In genomic region chr15:98428253-98428989, GRCh38 we compare ENCODE assay signal across 8 cellular contexts.
DNase-seq lines count a peak whose midpoint lies in the region; ATAC-seq and TF ChIP-seq lines count a peak whose summit lies in the region.

No MANE protein-coding gene starts in this region.

- H3K36me3 Mint-ChIP-seq in CD8-positive, alpha-beta memory T cell, result no peaks in the 10 kb centered on the region

- no peaks in the 10 kb centered on the region for H3K36me3 ChIP-seq in CD8-positive, alpha-beta memory T cell (ENCODE audit: insufficient read depth, low read length)
- H3K36me3 ChIP-seq in SK-N-MC (ENCODE audit: insufficient read depth, low read length) (no peaks in the 10 kb centered on the region), heart left ventricle (no peaks in the 10 kb centered on the region)

- peaks cover 0 to 1% (median 0%) of the 10 kb centered on the region in 5 donors for H3K9me3 Mint-ChIP-seq in CD8-positive, alpha-beta memory T cell

- peak in 4 of 5 donors; percentile 3 to 38 (median 24) for DNase-seq in CD8-positive, alpha-beta memory T cell
- DNase-seq in SK-N-MC (ENCODE audit: low read depth, low spot score) (no peak), heart left ventricle (peak; percentile 56 to 83 (median 67)), posterior vena cava (ENCODE audit: low spot score) (peak; percentile 92), ureter (ENCODE audit: low spot score) (peak; percentile 78)
- peak; percentile 29 for DNase-seq in activated naive CD8-positive, alpha-beta T cell treated with anti-CD3 and anti-CD28 coated beads, Interleukin-2, amount 50 U/mL, for 16 hours (ENCODE audit: low read depth, low spot score)

- peak overlapping the region in 3 of 7 donors; percentile 32 to 59 (median 53) for H3K4me3 Mint-ChIP-seq in CD8-positive, alpha-beta memory T cell

- POLR2A ChIA-PET in CD8-positive, alpha-beta memory T cell (lab: Charles Lee), result no interaction called here

- H3K4me1 Mint-ChIP-seq in CD8-positive, alpha-beta memory T cell, result peaks cover 0 to 13% (median 3%) of the 10 kb centered on the region in 3 donors

- H3K4me1 ChIP-seq in CD8-positive, alpha-beta memory T cell (ENCODE audit: insufficient read depth, low read length), result no peaks in the 10 kb centered on the region
- H3K4me1 ChIP-seq in heart left ventricle, result peaks cover 0 to 9% (median 0%) of the 10 kb centered on the region in 12 donors

- H3K4me3 ChIP-seq in CD8-positive, alpha-beta memory T cell (ENCODE audit: low read length), result no peak overlapping the region
- peak overlapping the region; percentile 79 for H3K4me3 ChIP-seq in SK-N-MC
- H3K4me3 ChIP-seq in heart left ventricle, result peak overlapping the region in 11 of 12 donors; percentile 19 to 53 (median 39)

- no peak for TF ChIP-seq POLR2A in heart left ventricle (IDR thresholded peaks at IDR 0.05)

- peaks cover 5% of the 10 kb centered on the region for H3K27me3 ChIP-seq in CD8-positive, alpha-beta memory T cell (ENCODE audit: insufficient read depth, low read length, poor library complexity, severe bottlenecking)
- peaks cover 0 to 48% (median 13%) of the 10 kb centered on the region in 9 donors for H3K27me3 ChIP-seq in heart left ventricle

- intact Hi-C loops in heart left ventricle (cut with DNase I), result loop anchor here in 5 of 10 donors (5.0 to 10.0 kb wide), 2 partner anchors 521 to 524 kb away; no protein-coding TSS in a partner anchor
- intact Hi-C loops in posterior vena cava (cut with DNase I), result loop anchor here in 1 of 2 donors (10.0 kb wide), 1 partner anchor 524 kb away; no protein-coding TSS in a partner anchor

- no peaks in the 10 kb centered on the region for H3K9me3 ChIP-seq in CD8-positive, alpha-beta memory T cell (ENCODE audit: low read length)
- H3K9me3 ChIP-seq in SK-N-MC (ENCODE audit: low read depth, low read length) (no peaks in the 10 kb centered on the region), heart left ventricle (peaks cover 0 to 2% (median 0%) of the 10 kb centered on the region in 12 donors)

- 3 to 6% (median 3%) methylated on average over 35 to 49 of the region's 49 CpGs for WGBS in heart left ventricle, 4 donors

- CTCF ChIA-PET in CD8-positive, alpha-beta memory T cell (lab: Charles Lee), result interaction anchor here (0.6 to 1.6 kb wide), 3 partner anchors 8 to 30 kb away, joined by 3 to 4 read pairs (median 3); no protein-coding TSS in a partner anchor

- H3K27me3 Mint-ChIP-seq in CD8-positive, alpha-beta memory T cell, result peaks cover 17 to 37% of the 10 kb centered on the region in 2 donors

- peak; percentile 72 to 91 (median 85) for TF ChIP-seq CTCF in heart left ventricle (IDR thresholded peaks at IDR 0.05)

- ATAC-seq in GM19397 (IDR thresholded peaks at IDR 0.05; ENCODE audit: unreplicated experiment) (peak; percentile 73), HG03460 (IDR thresholded peaks at IDR 0.05; ENCODE audit: unreplicated experiment) (peak; percentile 91), heart left ventricle (peak; percentile 11 to 88 (median 77))

- no peak overlapping the region for H3K27ac ChIP-seq in CD8-positive, alpha-beta memory T cell (ENCODE audit: low read depth, low read length)
- no peak overlapping the region for H3K27ac ChIP-seq in SK-N-MC
- peak overlapping the region in 2 of 12 donors; percentile 8 to 65 for H3K27ac ChIP-seq in heart left ventricle

- no peak overlapping the region for H3K9ac ChIP-seq in SK-N-MC (ENCODE audit: insufficient read length)

- H3K27ac Mint-ChIP-seq in CD8-positive, alpha-beta memory T cell, result no peak overlapping the region
